In genomic region chr3:33062814-33063346, GRCh38 we compare ENCODE assay signal across 13 cellular contexts. TPM values are rescaled to one million over a fixed set of nuclear protein-coding genes. Genes with fewer than 3 reads are reported as not detected.
DNase-seq lines count a peak whose midpoint lies in the region; ATAC-seq lines count a peak whose summit lies in the region.
"Had no signal": no experiment of that assay in that cellular context is flagged by ENCODE, and none has a peak within 500 bp of the region (broad histone marks: within the 10 kb centered on the region; RNA-seq: fewer than 3 reads in every experiment).

No MANE protein-coding gene starts in this region.

- peaks cover 67% of the 10 kb centered on the region for H3K4me1 Mint-ChIP-seq in activated CD4-positive, alpha-beta T cell treated with anti-CD3 and anti-CD28 coated beads, Interleukin-2, amount 10 ng/mL, durations not matched to agents 24 days and 14 days
- H3K4me1 Mint-ChIP-seq: nephron had no signal

- intact Hi-C loops in activated CD4-positive, alpha-beta T cell treated with anti-CD3 and anti-CD28 coated beads, Interleukin-2, amount 10 ng/mL, durations not matched to agents 24 days and 14 days (cut with micrococcal nuclease): loop anchor here (1.0 to 5.0 kb wide), 7 partner anchors 17 to 112 kb away; partner anchors contain the start of genes CCR4 and CRTAP

- H3K27me3 Mint-ChIP-seq in activated CD4-positive, alpha-beta T cell treated with anti-CD3 and anti-CD28 coated beads, Interleukin-2, amount 10 ng/mL, durations not matched to agents 24 days and 14 days: no peaks in the 10 kb centered on the region

- H3K9me3 Mint-ChIP-seq in activated CD4-positive, alpha-beta T cell treated with anti-CD3 and anti-CD28 coated beads, Interleukin-2, amount 10 ng/mL, durations not matched to agents 24 days and 14 days: peaks cover 5% of the 10 kb centered on the region
- H3K9me3 Mint-ChIP-seq: nephron had no signal

- H3K27ac Mint-ChIP-seq in activated CD4-positive, alpha-beta T cell treated with anti-CD3 and anti-CD28 coated beads, Interleukin-2, amount 10 ng/mL, durations not matched to agents 24 days and 14 days: peak overlapping the region; percentile 93
- H3K27ac Mint-ChIP-seq: nephron had no signal

- DNase-seq in activated CD4-positive, alpha-beta T cell treated with anti-CD3 and anti-CD28 coated beads, Interleukin-2, amount 10 ng/mL, durations not matched to agents 24 days and 14 days: no peak
- DNase-seq in activated CD4-positive, alpha-beta T cell treated with anti-CD3 and anti-CD28 coated beads, Interleukin-2, amount 50 U/mL, for 1 hour: no peak
- peak; percentile 31 for DNase-seq in T-helper 9 cell
- DNase-seq in central memory CD4-positive, alpha-beta T cell: peak; percentile 72
- DNase-seq in putamen (ENCODE audit: low spot score): peak; percentile 26
- DNase-seq in mesenteric fat pad (ENCODE audit: low spot score): no peak
- no peak for DNase-seq in NCI-H2107 (lab: John Stamatoyannopoulos, UW)
- DNase-seq: COR-L47, hypothalamus, left colon had no signal

- H3K36me3 Mint-ChIP-seq in activated CD4-positive, alpha-beta T cell treated with anti-CD3 and anti-CD28 coated beads, Interleukin-2, amount 10 ng/mL, durations not matched to agents 24 days and 14 days (ENCODE audit: low read depth): peaks cover 55% of the 10 kb centered on the region

- no peak for ATAC-seq in HG03439 (IDR thresholded peaks at IDR 0.05; ENCODE audit: unreplicated experiment)
- ATAC-seq: A549, left colon had no signal

- H3K4me3 Mint-ChIP-seq in activated CD4-positive, alpha-beta T cell treated with anti-CD3 and anti-CD28 coated beads, Interleukin-2, amount 10 ng/mL, durations not matched to agents 24 days and 14 days: peak overlapping the region; percentile 59
- H3K4me3 Mint-ChIP-seq: nephron had no signal

RNA-seq across cellular contexts. Expression of gene GLB1, which starts 34.1 kb away (rescaled TPM):
- total RNA-seq in activated CD4-positive, alpha-beta T cell treated with anti-CD3 and anti-CD28 coated beads, Interleukin-2, amount 10 ng/mL, durations not matched to agents 24 days and 14 days: 47.4 and 51.4 TPM in 2 replicates
- total RNA-seq in mesenteric fat pad: 56.5 TPM

RNA-seq across cellular contexts. Expression of gene TMPPE, which starts 34.1 kb away (rescaled TPM):
- total RNA-seq in activated CD4-positive, alpha-beta T cell treated with anti-CD3 and anti-CD28 coated beads, Interleukin-2, amount 10 ng/mL, durations not matched to agents 24 days and 14 days: 14.0 and 15.5 TPM in 2 replicates
- total RNA-seq in mesenteric fat pad: 9.9 TPM

RNA-seq across cellular contexts. Expression of gene CRTAP, which starts 50.9 kb away (rescaled TPM):
- total RNA-seq in activated CD4-positive, alpha-beta T cell treated with anti-CD3 and anti-CD28 coated beads, Interleukin-2, amount 10 ng/mL, durations not matched to agents 24 days and 14 days: 33.1 and 34.2 TPM in 2 replicates
- 371 TPM for total RNA-seq in mesenteric fat pad

Comparison
In these comparisons a context has a peak if more than half of its experiments do, and no peak if none do; other contexts are left out.
1. DNase-seq: peak in T-helper 9 cell (single experiment), central memory CD4-positive, alpha-beta T cell (single experiment) and putamen (single experiment); none in activated CD4-positive, alpha-beta T cell treated with anti-CD3 and anti-CD28 coated beads, Interleukin-2, amount 10 ng/mL, durations not matched to agents 24 days and 14 days (single experiment), activated CD4-positive, alpha-beta T cell treated with anti-CD3 and anti-CD28 coated beads, Interleukin-2, amount 50 U/mL, for 1 hour (single experiment), mesenteric fat pad (single experiment) and NCI-H2107 (single experiment).
2. RNA of gene CRTAP, which starts 50.9 kb away (total RNA-seq): 371 TPM in mesenteric fat pad (single experiment); 33.1 to 34.2 TPM in activated CD4-positive, alpha-beta T cell treated with anti-CD3 and anti-CD28 coated beads, Interleukin-2, amount 10 ng/mL, durations not matched to agents 24 days and 14 days; every median in the first group is over 10 times any median in the second.